Comparison of ENCODE assay signal across 12 cellular contexts in the genomic region with DNA sequence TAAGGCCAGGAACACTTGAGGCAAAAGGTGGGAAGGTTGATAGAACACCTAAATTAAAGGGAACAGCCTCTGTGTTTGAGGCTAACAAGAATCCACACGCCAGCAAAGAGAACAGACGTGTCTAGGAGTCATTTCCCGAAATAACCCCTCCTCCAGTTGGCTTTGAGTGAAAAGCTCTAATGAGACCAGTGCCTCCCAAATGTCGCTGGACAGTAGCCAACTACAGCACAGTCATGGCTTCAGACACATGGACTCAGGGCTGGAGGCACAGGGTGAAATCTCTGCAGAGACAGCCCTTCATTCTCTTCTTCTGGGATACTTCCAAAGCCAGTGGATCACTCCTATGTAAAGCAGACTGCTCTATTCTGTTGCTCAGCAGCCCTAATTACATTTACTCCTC.
A peak's percentile ranks its signal among the peaks of the same experiment; 100 is the strongest.
DNase-seq lines count a peak whose midpoint lies in the region; ATAC-seq and TF ChIP-seq lines count a peak whose summit lies in the region.
"Had no signal": no experiment of that assay in that cellular context is flagged by ENCODE, and none has a peak within 500 bp of the region (broad histone marks: within the 10 kb centered on the region; RNA-seq: fewer than 3 reads in every experiment).

No MANE protein-coding gene starts in this region.

- H3K4me3 ChIP-seq in RWPE2 (ENCODE audit: severe bottlenecking), result no peak overlapping the region
- H3K4me3 ChIP-seq: tibial nerve had no signal

- no peaks in the 10 kb centered on the region for H3K27me3 ChIP-seq in RWPE2 (ENCODE audit: insufficient read depth, poor library complexity, severe bottlenecking)
- H3K27me3 ChIP-seq: tibial nerve had no signal

- intact Hi-C loops in posterior cingulate gyrus (cut with DNase I), result no loop called here

- peak overlapping the region; percentile 25 for H3K27ac ChIP-seq in RWPE2 (ENCODE audit: poor library complexity, severe bottlenecking)

- peak; percentile 30 for DNase-seq in ELR (ENCODE audit: low read depth)
- DNase-seq in RWPE2 (ENCODE audit: low spot score), result no peak
- peak; percentile 73 for DNase-seq in fibroblast of the conjunctiva (ENCODE audit: low read depth)
- peak in 7 of 10 donors; percentile 17 to 86 (median 47) for DNase-seq in posterior cingulate gyrus
- DNase-seq in HPDE6-E6E7 (ENCODE audit: extremely low spot score), result no peak
- no peak for DNase-seq in activated naive CD4-positive, alpha-beta T cell treated with anti-CD3 and anti-CD28 coated beads, Interleukin-2, amount 50 U/mL, for 16 hours
- no peak for DNase-seq in nephron progenitor cell
- DNase-seq: KBM-7, T-helper 9 cell had no signal

- no peaks in the 10 kb centered on the region for H3K36me3 Mint-ChIP-seq in nephron progenitor cell (ENCODE audit: low read depth)

- ATAC-seq in RWPE2 (ENCODE audit: low read depth) (peak; percentile 86), GM19467 (IDR thresholded peaks at IDR 0.05; ENCODE audit: unreplicated experiment) (no peak)

- H3K27ac Mint-ChIP-seq in nephron progenitor cell, result no peak overlapping the region

- H3K4me1 Mint-ChIP-seq in nephron progenitor cell, result peaks cover 15% of the 10 kb centered on the region

- H3K27me3 Mint-ChIP-seq in nephron progenitor cell (ENCODE audit: low read depth, poor library complexity), result peaks cover under 1% of the 10 kb centered on the region

- H3K9me3 ChIP-seq in RWPE2 (ENCODE audit: severe bottlenecking), result no peaks in the 10 kb centered on the region
- H3K9me3 ChIP-seq: tibial nerve had no signal

- H3K36me3 ChIP-seq in RWPE2 (ENCODE audit: low read depth), result no peaks in the 10 kb centered on the region
- H3K36me3 ChIP-seq: tibial nerve had no signal

- H3K9me3 Mint-ChIP-seq in nephron progenitor cell, result peaks cover 3% of the 10 kb centered on the region
- H3K9me3 Mint-ChIP-seq: neural crest cell had no signal

- peaks cover 11% of the 10 kb centered on the region for H3K4me1 ChIP-seq in RWPE2 (ENCODE audit: insufficient read depth, poor library complexity, severe bottlenecking)

- TF ChIP-seq CTCF in RWPE2 (IDR thresholded peaks at IDR 0.05; ENCODE audit: poor library complexity, severe bottlenecking) (no peak), nephron progenitor cell (IDR thresholded peaks at IDR 0.05) (no peak)

- no peak overlapping the region for H3K4me3 Mint-ChIP-seq in nephron progenitor cell
- H3K4me3 Mint-ChIP-seq: neural crest cell had no signal

Comparison
In these comparisons a context has a peak if more than half of its experiments do, and no peak if none do; other contexts are left out.
1. DNase-seq: peak in ELR (single experiment), fibroblast of the conjunctiva (single experiment) and posterior cingulate gyrus (7 of 10); none in RWPE2 (single experiment), HPDE6-E6E7 (single experiment), activated naive CD4-positive, alpha-beta T cell treated with anti-CD3 and anti-CD28 coated beads, Interleukin-2, amount 50 U/mL, for 16 hours (single experiment) and nephron progenitor cell (single experiment).